Comparison of ENCODE assay signal across 23 cellular contexts in the genomic region with DNA sequence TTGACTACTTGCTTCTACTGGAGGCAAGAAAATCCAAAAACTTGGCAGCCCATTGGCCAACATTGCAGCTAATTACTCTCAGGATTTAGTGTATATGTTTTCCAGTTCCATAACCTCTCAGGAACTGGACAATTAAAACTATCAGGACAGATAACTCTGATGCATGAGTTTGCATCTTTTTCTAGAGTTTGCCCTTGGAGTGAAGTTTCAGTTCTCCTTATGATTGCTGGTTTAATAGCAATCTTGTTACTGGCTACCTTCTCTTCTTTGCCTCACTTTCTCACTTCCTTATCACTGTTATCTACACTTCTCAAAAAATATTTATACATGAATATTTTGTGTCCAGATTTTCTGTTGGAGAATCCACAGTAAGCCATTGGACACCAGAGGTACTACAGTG.
"Had no signal": no experiment of that assay in that cellular context is flagged by ENCODE, and none has a peak within 500 bp of the region (broad histone marks: within the 10 kb centered on the region; RNA-seq: fewer than 3 reads in every experiment).

No MANE protein-coding gene starts in this region.

- H3K4me3 Mint-ChIP-seq: activated CD8-positive, alpha-beta T cell treated with anti-CD3 and anti-CD28 coated beads for 36 hours; activated naive CD4-positive, alpha-beta T cell treated with anti-CD3 and anti-CD28 coated beads, Interleukin-2, amount 10 ng/mL, durations not matched to agents 7 days and 5 days; activated naive CD8-positive, alpha-beta T cell treated with anti-CD3 and anti-CD28 coated beads for 36 hours; activated T-cell treated with anti-CD3 and anti-CD28 coated beads, Interleukin-2, amount 50 U/mL, for 72 hours had no signal

- ATAC-seq: activated CD8-positive, alpha-beta T cell treated with anti-CD3 and anti-CD28 coated beads for 36 hours; activated T-cell treated with anti-CD3 and anti-CD28 coated beads, Interleukin-2, amount 50 U/mL, for 72 hours; Panc1; SK-N-SH treated with all-trans-retinoic acid at 6 μM for 48 hours had no signal

- H3K27me3 Mint-ChIP-seq: activated CD8-positive, alpha-beta T cell treated with anti-CD3 and anti-CD28 coated beads for 36 hours; activated naive CD4-positive, alpha-beta T cell treated with anti-CD3 and anti-CD28 coated beads, Interleukin-2, amount 10 ng/mL, durations not matched to agents 7 days and 5 days; activated naive CD8-positive, alpha-beta T cell treated with anti-CD3 and anti-CD28 coated beads for 36 hours had no signal

- H3K36me3 Mint-ChIP-seq: activated naive CD4-positive, alpha-beta T cell treated with anti-CD3 and anti-CD28 coated beads, Interleukin-2, amount 10 ng/mL, durations not matched to agents 7 days and 5 days; activated naive CD8-positive, alpha-beta T cell treated with anti-CD3 and anti-CD28 coated beads for 36 hours had no signal

- DNase-seq: activated CD4-positive, alpha-beta T cell treated with anti-CD3 and anti-CD28 coated beads for 4 hours; activated CD4-positive, CD25-positive, alpha-beta regulatory T cell; activated CD8-positive, alpha-beta memory T cell treated with anti-CD3 and anti-CD28 coated beads, Interleukin-2, amount 50 U/mL, for 4 hours; activated CD8-positive, alpha-beta T cell treated with anti-CD3 and anti-CD28 coated beads for 36 hours; activated gamma-delta T cell treated with Interleukin-2 at 50 U/mL for 16 hours; activated naive CD4-positive, alpha-beta T cell treated with anti-CD3 and anti-CD28 coated beads, Interleukin-2, amount 10 ng/mL, durations not matched to agents 7 days and 5 days; activated naive CD8-positive, alpha-beta T cell treated with anti-CD3 and anti-CD28 coated beads for 36 hours; activated T-cell treated with anti-CD3 and anti-CD28 coated beads, Interleukin-2, amount 50 U/mL, for 72 hours; brain microvascular endothelial cell; Karpas-422; MM.1S; NCI-H1092; NCI-H1694; NCI-H2029; NCI-H345; NCI-H510A; NCI-H526 treated with DMSO at 0.1 percent for 48 hours; NCI-H82; T-helper 2 cell; T1000 had no signal

- H3K27ac Mint-ChIP-seq: activated CD8-positive, alpha-beta T cell treated with anti-CD3 and anti-CD28 coated beads for 36 hours; activated naive CD4-positive, alpha-beta T cell treated with anti-CD3 and anti-CD28 coated beads, Interleukin-2, amount 10 ng/mL, durations not matched to agents 7 days and 5 days; activated naive CD8-positive, alpha-beta T cell treated with anti-CD3 and anti-CD28 coated beads for 36 hours; activated T-cell treated with anti-CD3 and anti-CD28 coated beads, Interleukin-2, amount 50 U/mL, for 72 hours; activated T-helper 2 cell treated with anti-CD3 and anti-CD28 coated beads, Interferon-gamma antibody, Interleukin-2, Interleukin-4, amounts not matched to agents 10 μg/mL and 5 μg/mL and 100 μg/mL, durations not matched to agents 14 hours and 24 hours and 36 hours had no signal

- H3K9me3 Mint-ChIP-seq: activated naive CD8-positive, alpha-beta T cell treated with anti-CD3 and anti-CD28 coated beads for 36 hours had no signal

- H3K4me1 Mint-ChIP-seq: activated naive CD4-positive, alpha-beta T cell treated with anti-CD3 and anti-CD28 coated beads, Interleukin-2, amount 10 ng/mL, durations not matched to agents 7 days and 5 days; activated naive CD8-positive, alpha-beta T cell treated with anti-CD3 and anti-CD28 coated beads for 36 hours had no signal
